9 cellular contexts compared by ENCODE assay signal in genomic region chr11:90134420-90135003, GRCh38. TPM values are rescaled to one million over a fixed set of nuclear protein-coding genes. Genes with fewer than 3 reads are reported as not detected.
DNase-seq lines count a peak whose midpoint lies in the region; ATAC-seq and TF ChIP-seq lines count a peak whose summit lies in the region.
"Had no signal": no experiment of that assay in that cellular context is flagged by ENCODE, and none has a peak within 500 bp of the region (broad histone marks: within the 10 kb centered on the region; RNA-seq: fewer than 3 reads in every experiment).

Gene NAALAD2, plus strand, starts transcription at chr11:90134663. Its CDS starts 96 bp downstream, at chr11:90134759.

- WGBS in heart right ventricle, 2 donors: 0 to 1% methylated on average over 26 of the region's 26 CpGs

- no peak within 1 kb of the TSS for H3K27ac Mint-ChIP-seq in activated T-helper 2 cell treated with anti-CD3 and anti-CD28 coated beads, Interferon-gamma antibody, Interleukin-2, Interleukin-4, amounts not matched to agents 10 μg/mL and 5 μg/mL and 100 μg/mL, durations not matched to agents 14 hours and 24 hours and 36 hours
- H3K27ac Mint-ChIP-seq in osteocyte (ENCODE audit: unreplicated experiment): peak within 1 kb of the TSS; percentile 62

- H2AFZ ChIP-seq in ACC112 (ENCODE audit: low read length, unreplicated experiment): peak within 1 kb of the TSS; percentile 72

- H3K4me1 ChIP-seq in ACC112 (ENCODE audit: control insufficient read depth, insufficient read depth, low read length, unreplicated experiment) (no peaks in the 10 kb centered on the region), heart right ventricle (peaks cover 0 to 9% (median 5%) of the 10 kb centered on the region in 9 donors)

- ATAC-seq in GM18868 (IDR thresholded peaks at IDR 0.05; ENCODE audit: unreplicated experiment): peak; percentile 80
- ATAC-seq in HG03432 (IDR thresholded peaks at IDR 0.05; ENCODE audit: unreplicated experiment): peak; percentile 98
- peak; percentile 70 to 97 (median 82) for ATAC-seq in heart right ventricle

- no peaks in the 10 kb centered on the region for H3K36me3 Mint-ChIP-seq in activated T-helper 2 cell treated with anti-CD3 and anti-CD28 coated beads, Interferon-gamma antibody, Interleukin-2, Interleukin-4, amounts not matched to agents 10 μg/mL and 5 μg/mL and 100 μg/mL, durations not matched to agents 14 hours and 24 hours and 36 hours (ENCODE audit: low read depth)
- peaks cover 3% of the 10 kb centered on the region for H3K36me3 Mint-ChIP-seq in osteocyte (ENCODE audit: unreplicated experiment)

- H3K27ac ChIP-seq in ACC112 (ENCODE audit: low read depth, low read length) (no peak within 1 kb of the TSS), heart right ventricle (peak within 1 kb of the TSS in 6 of 10 donors; percentile 11 to 49 (median 20))
- H3K27ac ChIP-seq: neutrophil had no signal

- H3K4me3 Mint-ChIP-seq in activated T-helper 2 cell treated with anti-CD3 and anti-CD28 coated beads, Interferon-gamma antibody, Interleukin-2, Interleukin-4, amounts not matched to agents 10 μg/mL and 5 μg/mL and 100 μg/mL, durations not matched to agents 14 hours and 24 hours and 36 hours (ENCODE audit: low read depth): peak within 1 kb of the TSS; percentile 43
- peak within 1 kb of the TSS; percentile 81 for H3K4me3 Mint-ChIP-seq in osteocyte (ENCODE audit: unreplicated experiment)

- H3K79me2 ChIP-seq in ACC112 (ENCODE audit: control insufficient read depth, insufficient read depth, low read length, unreplicated experiment): no peaks in the 10 kb centered on the region

- H3K4me3 ChIP-seq in ACC112 (ENCODE audit: low read depth, low read length) (peak within 1 kb of the TSS; percentile 79), heart right ventricle (peak within 1 kb of the TSS; percentile 35 to 61 (median 56))

- peaks cover 10% of the 10 kb centered on the region for H3K4me1 Mint-ChIP-seq in activated T-helper 2 cell treated with anti-CD3 and anti-CD28 coated beads, Interferon-gamma antibody, Interleukin-2, Interleukin-4, amounts not matched to agents 10 μg/mL and 5 μg/mL and 100 μg/mL, durations not matched to agents 14 hours and 24 hours and 36 hours (ENCODE audit: low read depth)
- peaks cover 23% of the 10 kb centered on the region for H3K4me1 Mint-ChIP-seq in osteocyte (ENCODE audit: unreplicated experiment)

- no peak for DNase-seq in activated T-helper 2 cell treated with anti-CD3 and anti-CD28 coated beads, Interferon-gamma antibody, Interleukin-2, Interleukin-4, amounts not matched to agents 10 μg/mL and 5 μg/mL and 100 μg/mL, durations not matched to agents 14 hours and 24 hours and 36 hours (ENCODE audit: low spot score)
- DNase-seq in heart right ventricle (peak; percentile 20 to 68), osteocyte (ENCODE audit: extremely low spot score, unreplicated experiment) (no peak), DMS114 treated with DMSO at 0.1 percent for 48 hours (lab: John Stamatoyannopoulos, UW; ENCODE audit: unreplicated experiment) (no peak)
- DNase-seq in stimulated activated CD4-positive, alpha-beta T cell treated with anti-CD3 and anti-CD28 coated beads, Interleukin-12 subunit alpha, Interleukin-12 subunit beta, amount 100 ng/mL, for 4 hours: no peak

- H3K9me3 ChIP-seq in heart right ventricle: no peaks in the 10 kb centered on the region
- H3K9me3 ChIP-seq: neutrophil had no signal

- H3K36me3 ChIP-seq in ACC112 (ENCODE audit: insufficient read depth, low read length) (no peaks in the 10 kb centered on the region), heart right ventricle (no peaks in the 10 kb centered on the region)
- H3K36me3 ChIP-seq: neutrophil had no signal

- intact Hi-C loops in activated T-helper 2 cell treated with anti-CD3 and anti-CD28 coated beads, Interferon-gamma antibody, Interleukin-2, Interleukin-4, amounts not matched to agents 10 μg/mL and 5 μg/mL and 100 μg/mL, durations not matched to agents 14 hours and 24 hours and 36 hours (cut with micrococcal nuclease): no loop called here
- intact Hi-C loops in heart right ventricle (cut with DNase I): no loop called here

- no peaks in the 10 kb centered on the region for H3K9me3 Mint-ChIP-seq in activated T-helper 2 cell treated with anti-CD3 and anti-CD28 coated beads, Interferon-gamma antibody, Interleukin-2, Interleukin-4, amounts not matched to agents 10 μg/mL and 5 μg/mL and 100 μg/mL, durations not matched to agents 14 hours and 24 hours and 36 hours
- no peaks in the 10 kb centered on the region for H3K9me3 Mint-ChIP-seq in osteocyte (ENCODE audit: unreplicated experiment)

- H3K27me3 Mint-ChIP-seq in activated T-helper 2 cell treated with anti-CD3 and anti-CD28 coated beads, Interferon-gamma antibody, Interleukin-2, Interleukin-4, amounts not matched to agents 10 μg/mL and 5 μg/mL and 100 μg/mL, durations not matched to agents 14 hours and 24 hours and 36 hours (ENCODE audit: low read depth): peaks cover 40% of the 10 kb centered on the region
- H3K27me3 Mint-ChIP-seq in osteocyte (ENCODE audit: unreplicated experiment): peaks cover 5% of the 10 kb centered on the region

- peaks cover 63% of the 10 kb centered on the region for H3K27me3 ChIP-seq in ACC112 (ENCODE audit: insufficient read depth, low read length)
- H3K27me3 ChIP-seq in heart right ventricle: peaks cover 0 to 35% (median 0%) of the 10 kb centered on the region in 7 donors

- TF ChIP-seq CTCF in heart right ventricle (IDR thresholded peaks at IDR 0.05): no peak
- no peak for TF ChIP-seq CTCF in osteocyte (IDR thresholded peaks at IDR 0.05)

RNA-seq across cellular contexts. Expression of gene NAALAD2, which starts in this region (rescaled TPM):
- total RNA-seq in activated T-helper 2 cell treated with anti-CD3 and anti-CD28 coated beads, Interferon-gamma antibody, Interleukin-2, Interleukin-4, amounts not matched to agents 10 μg/mL and 5 μg/mL and 100 μg/mL, durations not matched to agents 14 hours and 24 hours and 36 hours: not detected in 2 replicates
- total RNA-seq in heart right ventricle: 1 to 10 TPM in 3 of 10 donors, under 1 TPM in 7; 0.21 to 1.5 (median 0.51) TPM
- 1 to 10 TPM in 1 of 2 donors, under 1 TPM in 1; 0.35 to 2.7 TPM for polyA plus RNA-seq in heart right ventricle
- 3.9 and 5.5 TPM in 2 replicates for total RNA-seq in osteocyte

Comparison
In these comparisons a context has a peak if more than half of its experiments do, and no peak if none do; other contexts are left out.
1. DNase-seq: peak in heart right ventricle (2 of 2); none in activated T-helper 2 cell treated with anti-CD3 and anti-CD28 coated beads, Interferon-gamma antibody, Interleukin-2, Interleukin-4, amounts not matched to agents 10 μg/mL and 5 μg/mL and 100 μg/mL, durations not matched to agents 14 hours and 24 hours and 36 hours (single experiment), osteocyte (single experiment), DMS114 treated with DMSO at 0.1 percent for 48 hours (single experiment) and stimulated activated CD4-positive, alpha-beta T cell treated with anti-CD3 and anti-CD28 coated beads, Interleukin-12 subunit alpha, Interleukin-12 subunit beta, amount 100 ng/mL, for 4 hours (single experiment).
2. Peak in every context shown above with its lines, with median percentiles within 50 percentile points of each other: ATAC-seq.